1 cellular context compared by ENCODE assay signal in the genomic region with DNA sequence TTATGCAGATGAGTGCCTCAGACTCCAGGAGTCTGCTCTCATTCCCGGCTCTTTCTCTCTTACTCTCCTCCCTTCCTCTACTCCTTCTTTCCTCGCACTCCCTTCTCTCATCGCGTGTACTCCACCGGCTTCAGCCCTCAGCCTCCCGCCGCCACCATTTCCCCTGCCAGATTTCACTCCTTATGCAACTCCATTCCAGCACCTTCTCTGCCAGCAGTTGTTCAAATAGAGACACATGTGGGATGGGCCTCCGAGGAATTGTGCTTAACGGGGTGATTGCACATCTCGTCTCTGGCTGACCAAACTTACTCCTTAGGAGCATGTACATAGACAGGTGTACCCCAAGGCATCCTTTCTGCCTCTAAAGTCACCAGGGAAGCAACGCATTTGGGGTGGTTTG.
TF ChIP-seq lines count a peak whose summit lies in the region.

No MANE protein-coding gene starts in this region.

TF ChIP-seq in GM23338, 12 proteins besides CTCF, POLR2A, EP300 and RAD21 (continued from another document):
- TF ChIP-seq, protein P1, sequence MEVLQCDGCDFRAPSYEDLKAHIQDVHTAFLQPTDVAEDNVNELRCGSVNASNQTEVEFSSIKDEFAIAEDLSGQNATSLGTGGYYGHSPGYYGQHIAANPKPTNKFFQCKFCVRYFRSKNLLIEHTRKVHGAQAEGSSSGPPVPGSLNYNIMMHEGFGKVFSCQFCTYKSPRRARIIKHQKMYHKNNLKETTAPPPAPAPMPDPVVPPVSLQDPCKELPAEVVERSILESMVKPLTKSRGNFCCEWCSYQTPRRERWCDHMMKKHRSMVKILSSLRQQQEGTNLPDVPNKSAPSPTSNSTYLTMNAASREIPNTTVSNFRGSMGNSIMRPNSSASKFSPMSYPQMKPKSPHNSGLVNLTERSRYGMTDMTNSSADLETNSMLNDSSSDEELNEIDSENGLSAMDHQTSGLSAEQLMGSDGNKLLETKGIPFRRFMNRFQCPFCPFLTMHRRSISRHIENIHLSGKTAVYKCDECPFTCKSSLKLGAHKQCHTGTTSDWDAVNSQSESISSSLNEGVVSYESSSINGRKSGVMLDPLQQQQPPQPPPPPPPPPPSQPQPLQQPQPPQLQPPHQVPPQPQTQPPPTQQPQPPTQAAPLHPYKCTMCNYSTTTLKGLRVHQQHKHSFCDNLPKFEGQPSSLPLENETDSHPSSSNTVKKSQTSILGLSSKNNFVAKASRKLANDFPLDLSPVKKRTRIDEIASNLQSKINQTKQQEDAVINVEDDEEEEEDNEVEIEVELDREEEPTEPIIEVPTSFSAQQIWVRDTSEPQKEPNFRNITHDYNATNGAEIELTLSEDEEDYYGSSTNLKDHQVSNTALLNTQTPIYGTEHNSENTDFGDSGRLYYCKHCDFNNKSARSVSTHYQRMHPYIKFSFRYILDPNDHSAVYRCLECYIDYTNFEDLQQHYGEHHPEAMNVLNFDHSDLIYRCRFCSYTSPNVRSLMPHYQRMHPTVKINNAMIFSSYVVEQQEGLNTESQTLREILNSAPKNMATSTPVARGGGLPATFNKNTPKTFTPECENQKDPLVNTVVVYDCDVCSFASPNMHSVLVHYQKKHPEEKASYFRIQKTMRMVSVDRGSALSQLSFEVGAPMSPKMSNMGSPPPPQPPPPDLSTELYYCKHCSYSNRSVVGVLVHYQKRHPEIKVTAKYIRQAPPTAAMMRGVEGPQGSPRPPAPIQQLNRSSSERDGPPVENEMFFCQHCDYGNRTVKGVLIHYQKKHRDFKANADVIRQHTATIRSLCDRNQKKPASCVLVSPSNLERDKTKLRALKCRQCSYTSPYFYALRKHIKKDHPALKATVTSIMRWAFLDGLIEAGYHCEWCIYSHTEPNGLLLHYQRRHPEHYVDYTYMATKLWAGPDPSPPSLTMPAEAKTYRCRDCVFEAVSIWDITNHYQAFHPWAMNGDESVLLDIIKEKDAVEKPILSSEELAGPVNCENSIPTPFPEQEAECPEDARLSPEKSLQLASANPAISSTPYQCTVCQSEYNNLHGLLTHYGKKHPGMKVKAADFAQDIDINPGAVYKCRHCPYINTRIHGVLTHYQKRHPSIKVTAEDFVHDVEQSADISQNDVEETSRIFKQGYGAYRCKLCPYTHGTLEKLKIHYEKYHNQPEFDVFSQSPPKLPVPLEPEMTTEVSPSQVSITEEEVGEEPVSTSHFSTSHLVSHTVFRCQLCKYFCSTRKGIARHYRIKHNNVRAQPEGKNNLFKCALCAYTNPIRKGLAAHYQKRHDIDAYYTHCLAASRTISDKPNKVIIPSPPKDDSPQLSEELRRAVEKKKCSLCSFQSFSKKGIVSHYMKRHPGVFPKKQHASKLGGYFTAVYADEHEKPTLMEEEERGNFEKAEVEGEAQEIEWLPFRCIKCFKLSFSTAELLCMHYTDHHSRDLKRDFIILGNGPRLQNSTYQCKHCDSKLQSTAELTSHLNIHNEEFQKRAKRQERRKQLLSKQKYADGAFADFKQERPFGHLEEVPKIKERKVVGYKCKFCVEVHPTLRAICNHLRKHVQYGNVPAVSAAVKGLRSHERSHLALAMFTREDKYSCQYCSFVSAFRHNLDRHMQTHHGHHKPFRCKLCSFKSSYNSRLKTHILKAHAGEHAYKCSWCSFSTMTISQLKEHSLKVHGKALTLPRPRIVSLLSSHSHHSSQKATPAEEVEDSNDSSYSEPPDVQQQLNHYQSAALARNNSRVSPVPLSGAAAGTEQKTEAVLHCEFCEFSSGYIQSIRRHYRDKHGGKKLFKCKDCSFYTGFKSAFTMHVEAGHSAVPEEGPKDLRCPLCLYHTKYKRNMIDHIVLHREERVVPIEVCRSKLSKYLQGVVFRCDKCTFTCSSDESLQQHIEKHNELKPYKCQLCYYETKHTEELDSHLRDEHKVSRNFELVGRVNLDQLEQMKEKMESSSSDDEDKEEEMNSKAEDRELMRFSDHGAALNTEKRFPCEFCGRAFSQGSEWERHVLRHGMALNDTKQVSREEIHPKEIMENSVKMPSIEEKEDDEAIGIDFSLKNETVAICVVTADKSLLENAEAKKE (CRISPR knock-in tag; IDR thresholded peaks at IDR 0.05), result no peak
- TF ChIP-seq NANOG (IDR thresholded peaks at IDR 0.05; ENCODE audit: borderline replicate concordance), result no peak
- no peak for TF ChIP-seq EZH2phosphoT487 (IDR thresholded peaks at IDR 0.05; ENCODE audit: unreplicated experiment)
- no peak for TF ChIP-seq CREB1 (CRISPR knock-in tag; IDR thresholded peaks at IDR 0.05; ENCODE audit: low read depth)
- no peak for TF ChIP-seq JUNB (IDR thresholded peaks at IDR 0.05; ENCODE audit: unreplicated experiment)
- TF ChIP-seq ZNF331 (CRISPR knock-in tag; IDR thresholded peaks at IDR 0.05; ENCODE audit: low read depth), result no peak
- TF ChIP-seq EZH2 (IDR thresholded peaks at IDR 0.05; ENCODE audit: low read depth, unreplicated experiment), result no peak
